In the genomic region with DNA sequence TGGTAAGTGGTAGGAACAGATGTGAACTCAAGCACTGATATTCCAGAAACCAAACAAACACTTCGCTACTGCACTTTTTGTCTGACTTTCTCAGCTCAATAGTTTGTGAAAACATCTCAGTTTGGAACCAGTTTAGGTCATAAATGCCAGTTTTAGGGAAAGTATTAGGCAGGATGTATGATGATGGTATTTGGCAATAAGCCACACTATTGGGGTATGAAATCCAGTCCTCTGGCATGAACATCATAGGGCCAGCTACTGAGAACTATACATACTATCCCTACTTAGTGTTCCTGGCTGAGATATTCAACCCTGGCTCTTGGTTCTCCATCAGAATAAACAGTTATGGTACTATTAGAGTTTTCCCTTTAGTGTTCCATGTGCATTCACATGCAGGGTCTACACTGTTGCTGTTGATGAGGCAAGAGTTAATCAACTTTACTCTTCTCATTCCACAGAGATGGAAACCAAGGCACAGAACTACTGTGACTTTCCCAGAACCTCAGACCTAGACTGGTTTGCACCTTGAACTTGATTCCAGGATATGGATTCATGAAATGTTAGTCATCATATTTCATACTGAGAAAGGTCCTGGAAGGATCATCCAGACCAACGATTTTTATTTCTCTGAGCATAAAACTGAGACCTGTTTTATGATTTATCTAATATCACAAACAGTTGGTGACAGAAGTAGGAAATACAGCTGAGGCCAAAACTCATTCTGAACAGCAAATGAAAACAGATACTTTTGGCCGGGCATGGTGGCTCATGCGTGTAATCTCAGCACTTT, we compare ENCODE assay signal across 20 cellular contexts. TPM values are rescaled to one million over a fixed set of nuclear protein-coding genes. Genes with fewer than 3 reads are reported as not detected.
A peak's percentile ranks its signal among the peaks of the same experiment; 100 is the strongest.
DNase-seq lines count a peak whose midpoint lies in the region; ATAC-seq and TF ChIP-seq lines count a peak whose summit lies in the region.
"Had no signal": no experiment of that assay in that cellular context is flagged by ENCODE, and none has a peak within 500 bp of the region (broad histone marks: within the 10 kb centered on the region; RNA-seq: fewer than 3 reads in every experiment).

No MANE protein-coding gene starts in this region.

- H3K4me3 ChIP-seq in RWPE2 (ENCODE audit: severe bottlenecking) (no peak overlapping the region), fibroblast of lung (replicated peaks in 1 of 4; ENCODE audit: control extremely low read depth in 1 of 4, insufficient read depth in 1 of 4, low read depth in 3 of 4, low read length in 4 of 4) (no peak overlapping the region), parathyroid adenoma (ENCODE audit: low read depth, low read length) (no peak overlapping the region), upper lobe of right lung (no peak overlapping the region)

- H3K79me2 ChIP-seq in fibroblast of lung (ENCODE audit: control insufficient read depth, insufficient read depth, low read length) = no peaks in the 10 kb centered on the region
- H3K79me2 ChIP-seq in parathyroid adenoma = no peaks in the 10 kb centered on the region

- H3K4me1 ChIP-seq in RWPE2 (ENCODE audit: insufficient read depth, poor library complexity, severe bottlenecking) (peaks cover 62% of the 10 kb centered on the region), fibroblast of lung (ENCODE audit: control insufficient read depth, extremely low read depth, insufficient read depth, low read length) (peaks cover 27% of the 10 kb centered on the region), parathyroid adenoma (peaks cover 9% of the 10 kb centered on the region), upper lobe of right lung (peaks cover 33% of the 10 kb centered on the region)

- H3K27ac ChIP-seq in RWPE2 (ENCODE audit: poor library complexity, severe bottlenecking) (peak overlapping the region; percentile 90), fibroblast of lung (ENCODE audit: insufficient read depth, low read length) (peak overlapping the region; percentile 2), parathyroid adenoma (no peak overlapping the region), upper lobe of right lung (no peak overlapping the region)
- H3K27ac ChIP-seq: thyroid gland had no signal

- H4K20me1 ChIP-seq in fibroblast of lung (ENCODE audit: control insufficient read depth, extremely low read depth, insufficient read depth, low read length) = no peaks in the 10 kb centered on the region

- TF ChIP-seq CTCF in RWPE2 (IDR thresholded peaks at IDR 0.05; ENCODE audit: poor library complexity, severe bottlenecking) (no peak), fibroblast of lung (conservative IDR thresholded peaks at IDR 0.05 in 1 of 2, IDR thresholded peaks at IDR 0.05 in 1 of 2; ENCODE audit: low read depth in 1 of 2, low read length in 2 of 2) (no peak), parathyroid adenoma (IDR thresholded peaks at IDR 0.05) (no peak), upper lobe of right lung (IDR thresholded peaks at IDR 0.05) (no peak)

- H2AFZ ChIP-seq in fibroblast of lung (ENCODE audit: low read length) (no peak overlapping the region), parathyroid adenoma (peak overlapping the region; percentile 30)

- H3K4me2 ChIP-seq in fibroblast of lung (ENCODE audit: extremely low read depth, insufficient read depth, low read length) (no peak overlapping the region), parathyroid adenoma (ENCODE audit: low read length) (no peak overlapping the region)

- H3K9me3 ChIP-seq in RWPE2 (ENCODE audit: severe bottlenecking) (no peaks in the 10 kb centered on the region), fibroblast of lung (ENCODE audit: control insufficient read depth, insufficient read depth, low read depth, low read length) (no peaks in the 10 kb centered on the region), parathyroid adenoma (ENCODE audit: control insufficient read depth, low read length) (no peaks in the 10 kb centered on the region), upper lobe of right lung (no peaks in the 10 kb centered on the region)
- H3K9me3 ChIP-seq: thyroid gland had no signal

- no peak overlapping the region for H3K9ac ChIP-seq in fibroblast of lung (ENCODE audit: insufficient read depth, low read length)
- no peak overlapping the region for H3K9ac ChIP-seq in parathyroid adenoma

- H3K36me3 ChIP-seq in RWPE2 (ENCODE audit: low read depth) = no peaks in the 10 kb centered on the region
- no peaks in the 10 kb centered on the region for H3K36me3 ChIP-seq in fibroblast of lung (ENCODE audit: control insufficient read depth, insufficient read depth, low read length)
- no peaks in the 10 kb centered on the region for H3K36me3 ChIP-seq in parathyroid adenoma (ENCODE audit: control insufficient read depth, insufficient read depth, low read length)
- no peaks in the 10 kb centered on the region for H3K36me3 ChIP-seq in upper lobe of right lung
- H3K36me3 ChIP-seq: thyroid gland had no signal

- intact Hi-C loops in upper lobe of right lung (cut with DNase I) = no loop called here

- ATAC-seq in RWPE2 (ENCODE audit: low read depth) (no peak), upper lobe of right lung (no peak), HG03521 (IDR thresholded peaks at IDR 0.05; ENCODE audit: unreplicated experiment) (no peak)
- ATAC-seq: stimulated activated naive B cell treated with anti-CD40 and anti-IgM and Interleukin-4, amounts not matched to agents 10 μg/mL and 1 μg/mL and 100 μg/mL, for 72 hours; T-helper 17 cell; WTC11 had no signal

- DNase-seq in EL (peak; percentile 52), RWPE2 (ENCODE audit: low spot score) (no peak), fibroblast of lung (ENCODE audit: low read depth in 2 of 2) (peak in 1 of 2 donors; percentile 37), upper lobe of right lung (no peak), GM19240 (ENCODE audit: insufficient read length, low spot score) (no peak)
- no peak for DNase-seq in activated CD8-positive, alpha-beta memory T cell treated with anti-CD3 and anti-CD28 coated beads, Interleukin-2, amount 50 U/mL, for 48 hours
- DNase-seq: caudate nucleus; CD8-positive, alpha-beta memory T cell; H7; KBM-7; NCI-H2081 treated with DMSO at 0.1 percent for 48 hours; NCI-H524 treated with DMSO at 0.1 percent for 48 hours; SHP77; stimulated activated CD4-positive, alpha-beta T cell treated with anti-CD3 and anti-CD28 coated beads, Interleukin-15, amount 100 ng/mL, for 24 hours; stimulated activated naive B cell treated with anti-CD40 and anti-IgM and Interleukin-4, amounts not matched to agents 10 μg/mL and 1 μg/mL and 100 μg/mL, for 72 hours; T-helper 17 cell; thyroid gland had no signal

- no peaks in the 10 kb centered on the region for H3K27me3 ChIP-seq in RWPE2 (ENCODE audit: insufficient read depth, poor library complexity, severe bottlenecking)
- no peaks in the 10 kb centered on the region for H3K27me3 ChIP-seq in fibroblast of lung (ENCODE audit: control insufficient read depth, insufficient read depth, low read length)
- no peaks in the 10 kb centered on the region for H3K27me3 ChIP-seq in parathyroid adenoma (ENCODE audit: control insufficient read depth, insufficient read depth, low read length)
- H3K27me3 ChIP-seq in upper lobe of right lung = no peaks in the 10 kb centered on the region
- H3K27me3 ChIP-seq: thyroid gland had no signal

RNA-seq across cellular contexts. Expression of gene IFIT2, which starts 20.0 kb away (rescaled TPM):
- total RNA-seq in fibroblast of lung (11.6 and 21.6 TPM in 2 replicates), upper lobe of right lung (47.2 TPM)
- 5.4 and 12.1 TPM in 2 replicates for polyA plus RNA-seq in fibroblast of lung
- 4.4 and 11.1 TPM in 2 replicates for polyA plus RNA-seq in fibroblast of lung (2012)
- polyA minus RNA-seq in fibroblast of lung (ENCODE audit: low replicate concordance) = 0.93 and 1.6 TPM in 2 replicates

RNA-seq across cellular contexts. Expression of gene LIPA, which starts 30.2 kb away (rescaled TPM):
- total RNA-seq in fibroblast of lung (47.8 and 72.3 TPM in 2 replicates), upper lobe of right lung (194 TPM)
- polyA plus RNA-seq in fibroblast of lung = 80.6 and 105 TPM in 2 replicates
- 55.8 and 67.1 TPM in 2 replicates for polyA plus RNA-seq in fibroblast of lung (2012)
- polyA minus RNA-seq in fibroblast of lung (ENCODE audit: low replicate concordance) = 16.8 and 23.1 TPM in 2 replicates

RNA-seq across cellular contexts. Expression of gene IFIT3, which starts 46.0 kb away (rescaled TPM):
- total RNA-seq in fibroblast of lung = 23.6 and 33.5 TPM in 2 replicates
- polyA plus RNA-seq in fibroblast of lung = 30.5 and 62.9 TPM in 2 replicates
- polyA plus RNA-seq in fibroblast of lung (2012) = 21.6 and 39.1 TPM in 2 replicates
- 2.1 and 3.5 TPM in 2 replicates for polyA minus RNA-seq in fibroblast of lung (ENCODE audit: low replicate concordance)
- total RNA-seq in upper lobe of right lung = 78.0 TPM

Comparison
In these comparisons a context has a peak if more than half of its experiments do, and no peak if none do; other contexts are left out.
1. H3K27ac ChIP-seq: peak in RWPE2 (single experiment) and fibroblast of lung (single experiment); none in parathyroid adenoma (single experiment) and upper lobe of right lung (single experiment).